In the genomic region with DNA sequence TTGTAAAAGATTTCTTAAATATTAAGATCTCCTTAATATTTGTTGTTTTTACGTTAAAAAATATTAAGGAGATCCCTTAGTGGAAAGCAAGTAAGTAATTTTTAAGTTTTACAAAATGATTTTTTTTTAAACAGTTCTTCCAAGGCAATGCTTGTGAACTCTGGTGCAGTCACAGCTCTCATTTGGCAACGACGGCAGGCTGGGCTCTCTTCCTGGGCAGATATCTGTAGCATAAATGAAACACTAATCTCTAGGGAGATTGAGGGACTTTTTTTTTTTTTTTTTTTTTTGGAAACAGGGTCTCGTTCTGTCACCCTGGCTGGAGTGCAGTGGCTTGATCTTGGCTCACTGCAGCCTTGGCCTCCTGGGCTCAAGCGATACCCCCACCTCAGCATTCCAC, we compare ENCODE assay signal across 31 cellular contexts.
"Had no signal": no experiment of that assay in that cellular context is flagged by ENCODE, and none has a peak within 500 bp of the region (broad histone marks: within the 10 kb centered on the region; RNA-seq: fewer than 3 reads in every experiment).

No MANE protein-coding gene starts in this region.

- H3K4me2 ChIP-seq: KMS-11 had no signal

- ATAC-seq: activated CD4-positive, CD25-positive, alpha-beta regulatory T cell treated with anti-CD3 and anti-CD28 coated beads, Interleukin-2, amount 50 U/mL, for 24 hours; body of pancreas had no signal

- H3K27ac Mint-ChIP-seq: activated CD4-positive, alpha-beta T cell treated with anti-CD3 and anti-CD28 coated beads for 36 hours; activated CD4-positive, alpha-beta T cell treated with anti-CD3 and anti-CD28 coated beads, Interleukin-2, amount 10 ng/mL, durations not matched to agents 7 days and 5 days; activated naive CD8-positive, alpha-beta T cell treated with anti-CD3 and anti-CD28 coated beads for 36 hours; activated T-helper 2 cell treated with anti-CD3 and anti-CD28 coated beads, Interferon-gamma antibody, Interleukin-2, Interleukin-4, amounts not matched to agents 10 μg/mL and 5 μg/mL and 100 μg/mL, durations not matched to agents 14 hours and 24 hours and 36 hours; T-helper 2 cell treated with Interferon-gamma antibody and Interleukin-4, amounts not matched to agents 5 μg/mL and 100 μg/mL, for 36 hours had no signal

- H3K27me3 ChIP-seq: adrenal gland, body of pancreas, breast epithelium, Peyer's patch, SJCRH30 had no signal

- H3K4me3 Mint-ChIP-seq: activated CD4-positive, alpha-beta T cell treated with anti-CD3 and anti-CD28 coated beads for 36 hours; activated CD4-positive, alpha-beta T cell treated with anti-CD3 and anti-CD28 coated beads, Interleukin-2, amount 10 ng/mL, durations not matched to agents 7 days and 5 days; activated CD8-positive, alpha-beta T cell treated with anti-CD3 and anti-CD28 coated beads, Interleukin-2, amount 10 ng/mL, durations not matched to agents 7 days and 5 days; activated naive CD8-positive, alpha-beta T cell treated with anti-CD3 and anti-CD28 coated beads for 36 hours; activated T-cell treated with anti-CD3 and anti-CD28 coated beads, Interleukin-2, amount 50 U/mL, for 24 hours; T-helper 2 cell treated with Interferon-gamma antibody and Interleukin-4, amounts not matched to agents 5 μg/mL and 100 μg/mL, for 36 hours had no signal

- H3K27ac ChIP-seq: adrenal gland, body of pancreas, breast epithelium, KMS-11, Peyer's patch, SJCRH30, SK-N-MC had no signal

- H3K4me3 ChIP-seq: adrenal gland, body of pancreas, breast epithelium, Peyer's patch, SJCRH30, SK-N-MC had no signal

- H3K9ac ChIP-seq: KMS-11 had no signal

- H3K4me1 Mint-ChIP-seq: activated naive CD8-positive, alpha-beta T cell treated with anti-CD3 and anti-CD28 coated beads for 36 hours had no signal

- H3K27me3 Mint-ChIP-seq: activated CD4-positive, alpha-beta T cell treated with anti-CD3 and anti-CD28 coated beads for 36 hours; activated CD4-positive, alpha-beta T cell treated with anti-CD3 and anti-CD28 coated beads, Interleukin-2, amount 10 ng/mL, durations not matched to agents 7 days and 5 days; activated naive CD8-positive, alpha-beta T cell treated with anti-CD3 and anti-CD28 coated beads for 36 hours; activated T-cell treated with anti-CD3 and anti-CD28 coated beads, Interleukin-2, amount 50 U/mL, for 24 hours had no signal

- H3K9me3 Mint-ChIP-seq: activated CD4-positive, alpha-beta T cell treated with anti-CD3 and anti-CD28 coated beads, Interleukin-2, amount 10 ng/mL, durations not matched to agents 7 days and 5 days; activated naive CD8-positive, alpha-beta T cell treated with anti-CD3 and anti-CD28 coated beads for 36 hours; activated T-cell treated with anti-CD3 and anti-CD28 coated beads, Interleukin-2, amount 50 U/mL, for 24 hours; activated T-helper 2 cell treated with anti-CD3 and anti-CD28 coated beads, Interferon-gamma antibody, Interleukin-2, Interleukin-4, amounts not matched to agents 10 μg/mL and 5 μg/mL and 100 μg/mL, durations not matched to agents 14 hours and 24 hours and 36 hours; T-helper 2 cell treated with Interferon-gamma antibody and Interleukin-4, amounts not matched to agents 5 μg/mL and 100 μg/mL, for 36 hours had no signal

- H3K9me3 ChIP-seq: adrenal gland, body of pancreas, breast epithelium, Peyer's patch, SJCRH30 had no signal

- DNase-seq: activated CD4-positive, alpha-beta T cell treated with anti-CD3 and anti-CD28 coated beads, Interleukin-2, amount 10 ng/mL, durations not matched to agents 7 days and 5 days; activated CD4-positive, alpha-beta T cell treated with anti-CD3 and anti-CD28 coated beads, Interleukin-2, amount 50 U/mL, for 48 hours; activated CD8-positive, alpha-beta T cell treated with anti-CD3 and anti-CD28 coated beads, Interleukin-2, amount 10 ng/mL, durations not matched to agents 7 days and 5 days; activated gamma-delta T cell; activated naive CD4-positive, alpha-beta T cell treated with Interleukin-2 at 50 U/mL for 16 hours; activated T-cell treated with anti-CD3 and anti-CD28 coated beads, Interleukin-2, amount 50 U/mL, for 24 hours; body of pancreas; caudate nucleus; cerebellar nuclear complex; MM.1S; NCI-H1092; NCI-H146; NCI-H187; NCI-H2029 treated with DMSO at 0.1 percent for 48 hours; NCI-H2107; NCI-H2171; NCI-H510A; NCI-H526; NCI-H748 treated with DMSO at 0.1 percent for 48 hours; NK-92 treated with Interleukin-12 subunit alpha and Interleukin-12 subunit beta, amount 100 ng/mL, for 24 hours; Peyer's patch; SJCRH30 had no signal

- H3K4me1 ChIP-seq: Peyer's patch had no signal
